In the genomic region with DNA sequence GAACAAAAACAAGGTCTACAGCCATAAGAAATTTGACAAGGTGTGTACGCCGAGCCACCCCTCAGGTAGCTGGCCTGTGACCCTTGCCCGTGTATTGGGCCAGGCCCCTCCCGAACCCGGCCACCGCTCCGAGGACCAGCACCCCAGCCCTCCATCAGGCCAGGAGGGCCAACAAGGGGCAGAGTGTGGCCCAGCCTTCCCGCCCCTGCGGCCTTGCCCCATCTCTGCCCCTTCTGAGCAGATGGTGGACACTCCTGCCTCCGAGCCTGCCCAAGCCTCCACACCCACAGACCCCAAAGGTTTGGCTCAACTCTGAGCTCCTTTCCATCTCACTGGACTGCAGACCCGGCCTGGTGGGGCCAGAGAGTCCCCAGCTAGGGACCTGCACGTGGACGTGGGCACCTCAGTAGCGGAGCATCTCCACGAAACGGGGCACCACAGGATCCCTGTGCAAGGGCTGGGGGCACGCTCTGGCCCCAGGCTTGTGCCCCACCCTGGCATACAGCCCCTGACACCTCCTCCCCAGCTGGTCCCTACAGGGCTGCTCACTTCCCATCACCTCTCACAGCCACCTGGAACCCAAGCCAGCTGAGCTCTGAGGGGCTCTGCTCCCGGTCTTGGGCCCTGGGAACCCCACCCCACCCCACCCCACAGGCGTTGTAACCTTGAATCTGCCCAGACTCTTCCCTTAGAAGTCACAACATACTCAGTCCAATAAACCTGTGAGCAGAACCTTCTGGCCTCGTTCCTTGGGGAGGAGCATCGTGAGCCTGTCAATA, we compare ENCODE assay signal across 17 cellular contexts. TPM values are rescaled to one million over a fixed set of nuclear protein-coding genes. Genes with fewer than 3 reads are reported as not detected.
A peak's percentile ranks its signal among the peaks of the same experiment; 100 is the strongest.
DNase-seq lines count a peak whose midpoint lies in the region; ATAC-seq and TF ChIP-seq lines count a peak whose summit lies in the region.
"Had no signal": no experiment of that assay in that cellular context is flagged by ENCODE, and none has a peak within 500 bp of the region (broad histone marks: within the 10 kb centered on the region; RNA-seq: fewer than 3 reads in every experiment).

No MANE protein-coding gene starts in this region.

- H4K20me1 ChIP-seq in fibroblast of lung (ENCODE audit: control insufficient read depth, extremely low read depth, insufficient read depth, low read length): no peaks in the 10 kb centered on the region

- peak overlapping the region; percentile 5 for H3K27ac Mint-ChIP-seq in Calu3 (ENCODE audit: unreplicated experiment)

- ATAC-seq in sciatic nerve (peak; percentile 18), GM18909 (IDR thresholded peaks at IDR 0.05; ENCODE audit: poor library complexity, unreplicated experiment) (no peak)

- peak overlapping the region; percentile 7 for H2AFZ ChIP-seq in fibroblast of lung (ENCODE audit: low read length)

- no peak for DNase-seq in Calu3
- DNase-seq in RWPE1 (ENCODE audit: low spot score): no peak
- no peak for DNase-seq in fibroblast of lung (ENCODE audit: low read depth in 2 of 2)
- no peak for DNase-seq in sciatic nerve (ENCODE audit: low spot score)
- no peak for DNase-seq in COLO668 (lab: John Stamatoyannopoulos, UW; ENCODE audit: unreplicated experiment)
- no peak for DNase-seq in NCI-H510A (lab: John Stamatoyannopoulos, UW)
- DNase-seq in NCI-H2227 treated with DMSO at 0.1 percent for 48 hours (lab: John Stamatoyannopoulos, UW): no peak
- DNase-seq: activated CD8-positive, alpha-beta memory T cell treated with anti-CD3 and anti-CD28 coated beads, Interleukin-2, amount 50 U/mL, for 4 hours; activated gamma-delta T cell; effector CD4-positive, alpha-beta T cell; NK-92 treated with Interleukin-12 subunit alpha and Interleukin-12 subunit beta, amount 100 ng/mL, for 24 hours; RPMI8226 had no signal

- H3K27me3 ChIP-seq in fibroblast of lung (ENCODE audit: control insufficient read depth, insufficient read depth, low read length): peaks cover 20% of the 10 kb centered on the region

- peaks cover 43% of the 10 kb centered on the region for H3K36me3 Mint-ChIP-seq in Calu3 (ENCODE audit: insufficient read depth, unreplicated experiment)

- H3K9ac ChIP-seq in fibroblast of lung (ENCODE audit: insufficient read depth, low read length): no peak overlapping the region

- TF ChIP-seq CTCF in Calu3 (IDR thresholded peaks at IDR 0.05; ENCODE audit: unreplicated experiment) (no peak), RWPE1 (conservative IDR thresholded peaks at IDR 0.05; ENCODE audit: low read depth) (no peak), fibroblast of lung (conservative IDR thresholded peaks at IDR 0.05 in 1 of 2, IDR thresholded peaks at IDR 0.05 in 1 of 2; ENCODE audit: low read depth in 1 of 2, low read length in 2 of 2) (no peak)

- no TSS peak for BruUV-seq in Calu3 (replicated peaks; lab: Mats Ljungman, UMichigan)

- H3K4me3 ChIP-seq in fibroblast of lung (replicated peaks in 1 of 4; ENCODE audit: control extremely low read depth in 1 of 4, insufficient read depth in 1 of 4, low read depth in 3 of 4, low read length in 4 of 4): no peak overlapping the region
- H3K4me3 ChIP-seq: mucosa of descending colon, thoracic aorta had no signal

- POLR2A ChIA-PET in RWPE1 (lab: Yijun Ruan, JAX; ENCODE audit: low non-redundant PET): interaction anchor here (0.6 kb wide), 1 partner anchor 11 kb away, joined by 5 read pairs; no protein-coding TSS in a partner anchor

- H3K36me3 ChIP-seq in fibroblast of lung (ENCODE audit: control insufficient read depth, insufficient read depth, low read length): peaks cover 13% of the 10 kb centered on the region

- peaks cover 19% of the 10 kb centered on the region for H3K4me1 Mint-ChIP-seq in Calu3 (ENCODE audit: low read depth, unreplicated experiment)

- CTCF ChIA-PET in Calu3 (lab: Charles Lee): interaction anchor here (1.5 kb wide), 1 partner anchor 17 kb away, joined by 3 read pairs; no protein-coding TSS in a partner anchor
- CTCF ChIA-PET in RWPE1 (lab: Yijun Ruan, JAX): interaction anchor here (0.8 to 2.6 kb wide), 6 partner anchors 11 to 208 kb away, joined by 3 to 6 read pairs (median 3); a partner anchor contains a TSS

- peaks cover 14% of the 10 kb centered on the region for H3K4me1 ChIP-seq in fibroblast of lung (ENCODE audit: control insufficient read depth, extremely low read depth, insufficient read depth, low read length)

- H3K27me3 Mint-ChIP-seq in Calu3 (ENCODE audit: unreplicated experiment): peaks cover 19% of the 10 kb centered on the region

- no peaks in the 10 kb centered on the region for H3K9me3 Mint-ChIP-seq in Calu3 (ENCODE audit: low read depth, unreplicated experiment)

- H3K79me2 ChIP-seq in fibroblast of lung (ENCODE audit: control insufficient read depth, insufficient read depth, low read length): no peaks in the 10 kb centered on the region

- H3K9me3 ChIP-seq in fibroblast of lung (ENCODE audit: control insufficient read depth, insufficient read depth, low read depth, low read length): no peaks in the 10 kb centered on the region

- peak overlapping the region; percentile 72 for H3K4me2 ChIP-seq in fibroblast of lung (ENCODE audit: extremely low read depth, insufficient read depth, low read length)

- H3K4me3 Mint-ChIP-seq in Calu3 (ENCODE audit: low read depth, unreplicated experiment): no peak overlapping the region

- peak overlapping the region; percentile 58 for H3K27ac ChIP-seq in RWPE1
- H3K27ac ChIP-seq in fibroblast of lung (ENCODE audit: insufficient read depth, low read length): peak overlapping the region; percentile 23
- H3K27ac ChIP-seq: thoracic aorta had no signal

- intact Hi-C loops in Calu3 (cut with micrococcal nuclease; ENCODE audit: unreplicated experiment): no loop called here
- intact Hi-C loops in sciatic nerve (cut with DNase I): no loop called here

RNA-seq across cellular contexts. Expression of a gene that starts 3.3 kb away (rescaled TPM):
- total RNA-seq in Calu3 (2022) (not detected in 2 replicates), fibroblast of lung (not detected in 2 replicates), sciatic nerve (not detected)
- polyA plus RNA-seq in fibroblast of lung: not detected in 2 replicates
- polyA plus RNA-seq in fibroblast of lung (2012): not detected in 2 replicates
- polyA minus RNA-seq in fibroblast of lung (ENCODE audit: low replicate concordance): not detected in 2 replicates
- total RNA-seq: liver, occipital lobe, thoracic aorta had no signal
- polyA plus RNA-seq: liver had no signal

RNA-seq across cellular contexts. Expression of a gene that starts 11.5 kb away (rescaled TPM):
- total RNA-seq in Calu3 (2022) (not detected in 2 replicates), fibroblast of lung (0.17 TPM in 1 of 2 replicates, not detected in the other), sciatic nerve (not detected)
- polyA plus RNA-seq in fibroblast of lung: 0.15 TPM in 1 of 2 replicates, not detected in the other
- polyA plus RNA-seq in fibroblast of lung (2012): 0.28 TPM in 1 of 2 replicates, not detected in the other
- not detected in 2 replicates for polyA minus RNA-seq in fibroblast of lung (ENCODE audit: low replicate concordance)
- total RNA-seq: mucosa of descending colon, occipital lobe, thoracic aorta had no signal
